ENCODE assay signal across 1 cellular context in the genomic region with DNA sequence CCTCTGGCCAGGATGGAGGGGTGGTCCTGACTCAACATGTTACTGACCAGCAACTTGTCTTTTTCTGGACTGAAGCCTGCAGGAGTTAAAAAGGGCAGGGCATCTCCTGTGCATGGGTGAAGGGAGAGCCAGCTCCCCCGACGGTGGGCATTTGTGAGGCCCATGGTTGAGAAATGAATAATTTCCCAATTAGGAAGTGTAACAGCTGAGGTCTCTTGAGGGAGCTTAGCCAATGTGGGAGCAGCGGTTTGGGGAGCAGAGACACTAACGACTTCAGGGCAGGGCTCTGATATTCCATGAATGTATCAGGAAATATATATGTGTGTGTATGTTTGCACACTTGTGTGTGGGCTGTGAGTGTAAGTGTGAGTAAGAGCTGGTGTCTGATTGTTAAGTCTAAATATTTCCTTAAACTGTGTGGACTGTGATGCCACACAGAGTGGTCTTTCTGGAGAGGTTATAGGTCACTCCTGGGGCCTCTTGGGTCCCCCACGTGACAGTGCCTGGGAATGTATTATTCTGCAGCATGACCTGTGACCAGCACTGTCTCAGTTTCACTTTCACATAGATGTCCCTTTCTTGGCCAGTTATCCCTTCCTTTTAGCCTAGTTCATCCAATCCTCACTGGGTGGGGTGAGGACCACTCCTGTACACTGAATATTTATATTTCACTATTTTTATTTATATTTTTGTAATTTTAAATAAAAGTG.
TF ChIP-seq lines count a peak whose summit lies in the region.

No MANE protein-coding gene starts in this region.

TF ChIP-seq in H1, 55 proteins besides CTCF, POLR2A, EP300 and RAD21:
- no peak for TF ChIP-seq EGR1 (IDR thresholded peaks at IDR 0.05; ENCODE audit: borderline replicate concordance, low read depth, low read length)
- TF ChIP-seq RFX5 (IDR thresholded peaks at IDR 0.05; ENCODE audit: borderline replicate concordance, low read depth, low read length), result no peak
- TF ChIP-seq, protein P1, sequence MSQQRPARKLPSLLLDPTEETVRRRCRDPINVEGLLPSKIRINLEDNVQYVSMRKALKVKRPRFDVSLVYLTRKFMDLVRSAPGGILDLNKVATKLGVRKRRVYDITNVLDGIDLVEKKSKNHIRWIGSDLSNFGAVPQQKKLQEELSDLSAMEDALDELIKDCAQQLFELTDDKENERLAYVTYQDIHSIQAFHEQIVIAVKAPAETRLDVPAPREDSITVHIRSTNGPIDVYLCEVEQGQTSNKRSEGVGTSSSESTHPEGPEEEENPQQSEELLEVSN (IDR thresholded peaks at IDR 0.05), result no peak
- TF ChIP-seq SRF (IDR thresholded peaks at IDR 0.05; ENCODE audit: low read depth, low read length), result no peak
- no peak for TF ChIP-seq KDM4A (IDR thresholded peaks at IDR 0.05; ENCODE audit: low read depth, low read length, severe bottlenecking)
- no peak for TF ChIP-seq ZNF274 (IDR thresholded peaks at IDR 0.05; ENCODE audit: borderline replicate concordance, extremely low read depth, low read length)
- no peak for TF ChIP-seq SIX5 (IDR thresholded peaks at IDR 0.05; ENCODE audit: low read depth, low read length)
- no peak for TF ChIP-seq TEAD4 (IDR thresholded peaks at IDR 0.05; ENCODE audit: low read depth, low read length)
- no peak for TF ChIP-seq POLR2AphosphoS5 (IDR thresholded peaks at IDR 0.05; ENCODE audit: low read depth, low read length)
- no peak for TF ChIP-seq TCF12 (IDR thresholded peaks at IDR 0.05; ENCODE audit: low read depth, low read length)
- no peak for TF ChIP-seq SP1 (IDR thresholded peaks at IDR 0.05; ENCODE audit: low read depth, low read length)
- TF ChIP-seq PHF8 (conservative IDR thresholded peaks at IDR 0.05; ENCODE audit: low read depth, low read length), result no peak
